ENCODE assay signal across 8 cellular contexts in the genomic region with DNA sequence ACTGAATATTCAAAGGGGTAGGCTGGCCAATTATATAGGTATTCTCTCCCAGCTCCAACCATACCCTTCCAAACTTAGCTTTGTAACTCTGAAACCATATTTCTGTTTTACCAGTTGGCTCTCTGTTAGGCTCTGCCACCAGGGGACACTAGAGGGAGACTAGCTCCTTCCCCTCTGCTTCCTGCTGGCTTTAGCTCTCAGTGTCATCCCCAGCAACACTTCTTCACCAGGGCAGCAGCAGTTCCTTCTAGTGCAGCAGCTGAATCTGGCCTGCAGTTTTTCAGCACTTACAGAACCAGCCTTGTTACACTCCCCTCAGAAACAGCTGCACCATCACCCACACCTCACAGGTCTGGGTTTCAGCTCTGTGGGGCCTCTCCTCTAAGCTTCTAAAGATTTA. TPM values are rescaled to one million over a fixed set of nuclear protein-coding genes. Genes with fewer than 3 reads are reported as not detected.
DNase-seq lines count a peak whose midpoint lies in the region; ATAC-seq and TF ChIP-seq lines count a peak whose summit lies in the region.

No MANE protein-coding gene starts in this region.

- H3K27ac Mint-ChIP-seq in Calu3 (ENCODE audit: unreplicated experiment): no peak overlapping the region

- H3K27me3 Mint-ChIP-seq in Calu3 (ENCODE audit: unreplicated experiment): no peaks in the 10 kb centered on the region

- H4K20me1 ChIP-seq in OCI-LY3 (ENCODE audit: insufficient read depth, low read length): no peaks in the 10 kb centered on the region

- H3K4me2 ChIP-seq in OCI-LY3 (ENCODE audit: low read length): no peak overlapping the region

- H3K9ac ChIP-seq in OCI-LY3 (ENCODE audit: low read length): no peak overlapping the region

- no peaks in the 10 kb centered on the region for H3K36me3 ChIP-seq in OCI-LY3 (replicated peaks; ENCODE audit: low read depth, low read length)

- peak; percentile 68 for TF ChIP-seq CTCF in OCI-LY3 (IDR thresholded peaks at IDR 0.05; ENCODE audit: low read depth, low read length)
- TF ChIP-seq CTCF in Calu3 (IDR thresholded peaks at IDR 0.05; ENCODE audit: unreplicated experiment): no peak

- H3K4me3 Mint-ChIP-seq in Calu3 (ENCODE audit: low read depth, unreplicated experiment): no peak overlapping the region

- H3K4me1 Mint-ChIP-seq in Calu3 (ENCODE audit: low read depth, unreplicated experiment): peaks cover 1% of the 10 kb centered on the region

- CTCF ChIA-PET in Calu3 (lab: Charles Lee): no interaction called here

- H3K4me1 ChIP-seq in OCI-LY3 (ENCODE audit: low read length): no peaks in the 10 kb centered on the region

- H3K36me3 Mint-ChIP-seq in Calu3 (ENCODE audit: insufficient read depth, unreplicated experiment): no peaks in the 10 kb centered on the region

- intact Hi-C loops in Calu3 (cut with micrococcal nuclease; ENCODE audit: unreplicated experiment): no loop called here

- no peak overlapping the region for H2AFZ ChIP-seq in OCI-LY3 (ENCODE audit: low read depth, low read length)

- BruUV-seq in Calu3 (replicated peaks; lab: Mats Ljungman, UMichigan): no TSS peak

- DNase-seq in NCI-H2171 treated with DMSO at 0.1 percent for 48 hours (lab: John Stamatoyannopoulos, UW): peak; percentile 23
- DNase-seq in NCI-H2171 (lab: John Stamatoyannopoulos, UW): no peak
- peak; percentile 16 for DNase-seq in effector CD4-positive, alpha-beta T cell
- DNase-seq in stimulated activated CD4-positive, alpha-beta T cell treated with anti-CD3 and anti-CD28 coated beads, Interleukin-2, amount 100 ng/mL, for 24 hours: peak; percentile 41 to 48
- no peak for DNase-seq in NK-92 (lab: John Stamatoyannopoulos, UW; ENCODE audit: unreplicated experiment)
- no peak for DNase-seq in Calu3

- no peaks in the 10 kb centered on the region for H3K79me2 ChIP-seq in OCI-LY3 (ENCODE audit: low read length)

- no peaks in the 10 kb centered on the region for H3K9me3 Mint-ChIP-seq in Calu3 (ENCODE audit: low read depth, unreplicated experiment)

- H3K9me3 ChIP-seq in OCI-LY3 (ENCODE audit: insufficient read depth, low read length): 0 out of 2 replicates have a peak, but pooled peaks cover 2% of the 10 kb centered on the region

- ATAC-seq in HG03442 (IDR thresholded peaks at IDR 0.05; ENCODE audit: unreplicated experiment): no peak

- H3K27ac ChIP-seq in OCI-LY3 (ENCODE audit: low read length): no peak overlapping the region

- no peak overlapping the region for H3K4me3 ChIP-seq in OCI-LY3 (ENCODE audit: low read length)

- no peaks in the 10 kb centered on the region for H3K27me3 ChIP-seq in OCI-LY3 (ENCODE audit: low read depth, low read length)

RNA-seq across cellular contexts. Expression of a gene that starts 51.0 kb away (rescaled TPM):
- 21.1 and 26.2 TPM in 2 replicates for total RNA-seq in Calu3 (2022)

Comparison
In these comparisons a context has a peak if more than half of its experiments do, and no peak if none do; other contexts are left out.
1. DNase-seq: peak in NCI-H2171 treated with DMSO at 0.1 percent for 48 hours (single experiment), effector CD4-positive, alpha-beta T cell (single experiment) and stimulated activated CD4-positive, alpha-beta T cell treated with anti-CD3 and anti-CD28 coated beads, Interleukin-2, amount 100 ng/mL, for 24 hours (2 of 2); none in NCI-H2171 (single experiment), NK-92 (single experiment) and Calu3 (single experiment).